ENCODE assay signal across 9 cellular contexts in genomic region chr12:127108360-127109215, GRCh38.
DNase-seq lines count a peak whose midpoint lies in the region; ATAC-seq, FAIRE-seq and TF ChIP-seq lines count a peak whose summit lies in the region.
"Had no signal": no experiment of that assay in that cellular context is flagged by ENCODE, and none has a peak within 500 bp of the region (broad histone marks: within the 10 kb centered on the region; RNA-seq: fewer than 3 reads in every experiment).

No MANE protein-coding gene starts in this region.

- no peak overlapping the region for H3K27ac ChIP-seq in esophagus muscularis mucosa (replicated peaks in 1 of 4)
- H3K27ac ChIP-seq in upper lobe of left lung: no peak overlapping the region
- H3K27ac ChIP-seq: neutrophil had no signal

- TF ChIP-seq CTCF in esophagus muscularis mucosa (IDR thresholded peaks at IDR 0.05): peak; percentile 59 to 68 (median 64)
- TF ChIP-seq CTCF in nephron progenitor cell (IDR thresholded peaks at IDR 0.05): peak; percentile 67
- peak in 5 of 6 experiments; percentile 30 to 63 (median 48) for TF ChIP-seq CTCF in upper lobe of left lung (IDR thresholded peaks at IDR 0.05)

- no peak overlapping the region for H3K4me3 Mint-ChIP-seq in nephron progenitor cell

- H3K4me1 ChIP-seq in esophagus muscularis mucosa (no peaks in the 10 kb centered on the region), upper lobe of left lung (no peaks in the 10 kb centered on the region)

- DNase-seq in ACHN: peak; percentile 81
- DNase-seq in GM12891 (ENCODE audit: insufficient read length, low spot score): peak; percentile 21
- peak; percentile 25 for DNase-seq in NCI-H510A (lab: John Stamatoyannopoulos, UW)
- DNase-seq in activated CD8-positive, alpha-beta memory T cell treated with anti-CD3 and anti-CD28 coated beads, Interleukin-2, amount 50 U/mL, for 4 hours: peak; percentile 35
- DNase-seq in esophagus muscularis mucosa (ENCODE audit: extremely low spot score): no peak
- DNase-seq in nephron progenitor cell: peak; percentile 64
- peak in 1 of 2 donors; percentile 46 for DNase-seq in upper lobe of left lung

- peak; percentile 79 for FAIRE-seq in GM12891 (lab: Jason Lieb, UNC)

- intact Hi-C loops in esophagus muscularis mucosa (cut with DNase I): loop anchor here (2.0 kb wide), 1 partner anchor 272 kb away; no protein-coding TSS in a partner anchor

- no peak for TF ChIP-seq EP300 in esophagus muscularis mucosa (IDR thresholded peaks at IDR 0.05)
- TF ChIP-seq EP300 in upper lobe of left lung (IDR thresholded peaks at IDR 0.05): no peak

- 47% methylated on average over 7 of the region's 7 CpGs for WGBS in esophagus muscularis mucosa
- 35 to 50% methylated on average over 7 of the region's 7 CpGs for WGBS in upper lobe of left lung, 2 donors

- H3K4me1 Mint-ChIP-seq in nephron progenitor cell: no peaks in the 10 kb centered on the region

- H3K4me3 ChIP-seq in esophagus muscularis mucosa (no peak overlapping the region), upper lobe of left lung (no peak overlapping the region)

- no peak for TF ChIP-seq POLR2A in GM12891 (IDR thresholded peaks at IDR 0.05; ENCODE audit: low read depth, low read length)
- no peak for TF ChIP-seq POLR2A in esophagus muscularis mucosa (IDR thresholded peaks at IDR 0.05; ENCODE audit: low read depth)
- TF ChIP-seq POLR2A in upper lobe of left lung (IDR thresholded peaks at IDR 0.05): no peak

- H3K27me3 ChIP-seq in esophagus muscularis mucosa (peaks cover 0 to 21% (median 0%) of the 10 kb centered on the region in 4 donors), upper lobe of left lung (no peaks in the 10 kb centered on the region)
- H3K27me3 ChIP-seq: neutrophil had no signal

- H3K9me3 ChIP-seq in esophagus muscularis mucosa (no peaks in the 10 kb centered on the region), upper lobe of left lung (no peaks in the 10 kb centered on the region)
- H3K9me3 ChIP-seq: neutrophil had no signal

- no peak overlapping the region for H3K27ac Mint-ChIP-seq in nephron progenitor cell

- peaks cover 26% of the 10 kb centered on the region for H3K27me3 Mint-ChIP-seq in nephron progenitor cell (ENCODE audit: low read depth, poor library complexity)

- no peaks in the 10 kb centered on the region for H3K36me3 Mint-ChIP-seq in nephron progenitor cell (ENCODE audit: low read depth)

- H3K9me3 Mint-ChIP-seq in nephron progenitor cell: no peaks in the 10 kb centered on the region

- ATAC-seq in HG02943 (IDR thresholded peaks at IDR 0.05; ENCODE audit: low read depth, unreplicated experiment) (peak; percentile 85), upper lobe of left lung (ENCODE audit: low FRiP score in 2 of 2) (peak; percentile 68 to 90)

- in situ Hi-C loops in ACHN (cut with HindIII; ENCODE audit: low pct_ligation_motif_present, low pct_unique_long_range_greater_than_20kb, low sequenced_read_pairs): loop anchor here (25.0 kb wide), 1 partner anchor 179 kb away; no protein-coding TSS in a partner anchor

- no peaks in the 10 kb centered on the region for H3K36me3 ChIP-seq in esophagus muscularis mucosa
- H3K36me3 ChIP-seq in upper lobe of left lung: no peaks in the 10 kb centered on the region
- H3K36me3 ChIP-seq: neutrophil had no signal

TF ChIP-seq in GM12891, 5 proteins besides CTCF, POLR2A, EP300 and RAD21:
- TF ChIP-seq SPI1 (IDR thresholded peaks at IDR 0.05; ENCODE audit: low read depth, low read length) (no peak), TAF1 (IDR thresholded peaks at IDR 0.05; ENCODE audit: low read depth, low read length) (no peak), PAX5 (IDR thresholded peaks at IDR 0.05; ENCODE audit: insufficient read depth, low read length, severe bottlenecking) (no peak), POU2F2 (IDR thresholded peaks at IDR 0.05; ENCODE audit: low read depth, low read length) (no peak), POLR2AphosphoS5 (IDR thresholded peaks at IDR 0.05; ENCODE audit: low read depth, low read length) (no peak)
